In genomic region chr22:32335471-32335870, GRCh38 we compare ENCODE assay signal across 28 cellular contexts. TPM values are rescaled to one million over a fixed set of nuclear protein-coding genes. Genes with fewer than 3 reads are reported as not detected.
"Had no signal": no experiment of that assay in that cellular context is flagged by ENCODE, and none has a peak within 500 bp of the region (broad histone marks: within the 10 kb centered on the region; RNA-seq: fewer than 3 reads in every experiment).

No MANE protein-coding gene starts in this region.

- ATAC-seq: activated CD8-positive, alpha-beta T cell treated with anti-CD3 and anti-CD28 coated beads for 36 hours; left lobe of liver; natural killer cell; stimulated activated memory B cell treated with anti-CD40 and anti-IgM and Interleukin-4, amounts not matched to agents 10 μg/mL and 1 μg/mL and 100 μg/mL, for 72 hours; T-cell had no signal

- DNase-seq: activated CD4-positive, alpha-beta T cell treated with anti-CD3 and anti-CD28 coated beads, Interleukin-2, amount 10 ng/mL, durations not matched to agents 7 days and 5 days; activated CD4-positive, CD25-positive, alpha-beta regulatory T cell treated with anti-CD3 and anti-CD28 coated beads, Interleukin-2, amount 50 U/mL, for 72 hours; activated CD8-positive, alpha-beta T cell treated with anti-CD3 and anti-CD28 coated beads for 36 hours; activated naive CD4-positive, alpha-beta T cell treated with Interleukin-2 at 50 U/mL for 16 hours; activated naive CD8-positive, alpha-beta T cell treated with anti-CD3 and anti-CD28 coated beads for 36 hours; activated T-cell treated with anti-CD3 and anti-CD28 coated beads, Interleukin-2, amount 50 U/mL, for 48 hours; central memory CD4-positive, alpha-beta T cell; colonic mucosa; effector CD4-positive, alpha-beta T cell; midbrain; natural killer cell; sigmoid colon; stimulated activated CD4-positive, alpha-beta T cell treated with anti-CD3 and anti-CD28 coated beads, Interleukin-15, amount 100 ng/mL, for 24 hours; trophoblast cell; WERI-Rb-1 had no signal

- H3K4me3 Mint-ChIP-seq: activated CD4-positive, alpha-beta T cell treated with anti-CD3 and anti-CD28 coated beads, Interleukin-2, amount 10 ng/mL, durations not matched to agents 7 days and 5 days; activated CD8-positive, alpha-beta T cell treated with anti-CD3 and anti-CD28 coated beads for 36 hours; activated naive CD8-positive, alpha-beta T cell treated with anti-CD3 and anti-CD28 coated beads for 36 hours; natural killer cell; stimulated activated memory B cell treated with anti-CD40 and anti-IgM and Interleukin-4, amounts not matched to agents 10 μg/mL and 1 μg/mL and 100 μg/mL, for 72 hours; T-cell had no signal

- H3K4me2 ChIP-seq: smooth muscle cell had no signal

- H3K4me3 ChIP-seq: colonic mucosa, heart left ventricle, sigmoid colon, smooth muscle cell had no signal

- H2AFZ ChIP-seq: parathyroid adenoma had no signal

- H3K27ac Mint-ChIP-seq: activated CD4-positive, alpha-beta T cell treated with anti-CD3 and anti-CD28 coated beads, Interleukin-2, amount 10 ng/mL, durations not matched to agents 7 days and 5 days; activated CD8-positive, alpha-beta T cell treated with anti-CD3 and anti-CD28 coated beads for 36 hours; activated naive CD8-positive, alpha-beta T cell treated with anti-CD3 and anti-CD28 coated beads for 36 hours; natural killer cell; stimulated activated memory B cell treated with anti-CD40 and anti-IgM and Interleukin-4, amounts not matched to agents 10 μg/mL and 1 μg/mL and 100 μg/mL, for 72 hours had no signal

- H3K9me3 ChIP-seq: colonic mucosa, heart left ventricle, neutrophil, sigmoid colon had no signal

- H3K4me1 ChIP-seq: colonic mucosa, parathyroid adenoma had no signal

- H3K27me3 ChIP-seq: colonic mucosa had no signal

- H3K79me2 ChIP-seq: parathyroid adenoma had no signal

- H3K9me3 Mint-ChIP-seq: activated CD4-positive, alpha-beta T cell treated with anti-CD3 and anti-CD28 coated beads, Interleukin-2, amount 10 ng/mL, durations not matched to agents 7 days and 5 days; activated CD8-positive, alpha-beta T cell treated with anti-CD3 and anti-CD28 coated beads for 36 hours; activated naive CD8-positive, alpha-beta T cell treated with anti-CD3 and anti-CD28 coated beads for 36 hours; natural killer cell; stimulated activated memory B cell treated with anti-CD40 and anti-IgM and Interleukin-4, amounts not matched to agents 10 μg/mL and 1 μg/mL and 100 μg/mL, for 72 hours; T-cell had no signal

- H3K36me3 ChIP-seq: colonic mucosa, heart left ventricle, neutrophil, sigmoid colon, WERI-Rb-1 had no signal

- H3K4me1 Mint-ChIP-seq: activated CD4-positive, alpha-beta T cell treated with anti-CD3 and anti-CD28 coated beads, Interleukin-2, amount 10 ng/mL, durations not matched to agents 7 days and 5 days; activated naive CD8-positive, alpha-beta T cell treated with anti-CD3 and anti-CD28 coated beads for 36 hours; natural killer cell; stimulated activated memory B cell treated with anti-CD40 and anti-IgM and Interleukin-4, amounts not matched to agents 10 μg/mL and 1 μg/mL and 100 μg/mL, for 72 hours; T-cell had no signal

- H3K36me3 Mint-ChIP-seq: activated naive CD8-positive, alpha-beta T cell treated with anti-CD3 and anti-CD28 coated beads for 36 hours; natural killer cell; stimulated activated memory B cell treated with anti-CD40 and anti-IgM and Interleukin-4, amounts not matched to agents 10 μg/mL and 1 μg/mL and 100 μg/mL, for 72 hours; T-cell had no signal

- H3K27ac ChIP-seq: colonic mucosa, neutrophil, parathyroid adenoma, sigmoid colon, WERI-Rb-1 had no signal

RNA-seq across cellular contexts. Expression of gene RFPL3, which starts 22.2 kb away (rescaled TPM):
- total RNA-seq: activated CD4-positive, alpha-beta T cell treated with anti-CD3 and anti-CD28 coated beads, Interleukin-2, amount 10 ng/mL, durations not matched to agents 7 days and 5 days; activated CD8-positive, alpha-beta T cell treated with anti-CD3 and anti-CD28 coated beads for 36 hours; activated naive CD8-positive, alpha-beta T cell treated with anti-CD3 and anti-CD28 coated beads for 36 hours; astrocyte; colonic mucosa; epithelial cell of proximal tubule; fibroblast of villous mesenchyme; heart left ventricle; kidney epithelial cell; left lobe of liver; lung microvascular endothelial cell; natural killer cell; sigmoid colon; smooth muscle cell; T-cell; temporal lobe had no signal
- polyA plus RNA-seq: heart left ventricle, sigmoid colon had no signal
